Comparison of ENCODE assay signal across 1 cellular context in genomic region chr17:57518587-57519118, GRCh38.
TF ChIP-seq lines count a peak whose summit lies in the region.

No MANE protein-coding gene starts in this region.

TF ChIP-seq in HepG2, 621 proteins besides CTCF, POLR2A, EP300 and RAD21 (continued from another document and continues in another):
- TF ChIP-seq PRDM15 (CRISPR knock-in tag; IDR thresholded peaks at IDR 0.05) (no peak), MYC (CRISPR knock-in tag; IDR thresholded peaks at IDR 0.05; ENCODE audit: borderline replicate concordance) (0 out of 2 replicates have a peak, but pooled peaks have one; percentile 16), ZNF891 (CRISPR knock-in tag; IDR thresholded peaks at IDR 0.05) (peak; percentile 50; the same call in 1 of the 2 replicates), JUND (CRISPR knock-in tag; IDR thresholded peaks at IDR 0.05) (no peak), MAX (IDR thresholded peaks at IDR 0.05) (0 out of 2 replicates have a peak, but pooled peaks have one; percentile 26), HDAC6 (IDR thresholded peaks at IDR 0.05; ENCODE audit: low read depth, low read length) (no peak), ZNF883 (CRISPR knock-in tag; IDR thresholded peaks at IDR 0.05; ENCODE audit: not compliant biosample characterization) (no peak), ZNF639 (CRISPR knock-in tag; conservative IDR thresholded peaks at IDR 0.05) (no peak), ZNF326 (CRISPR knock-in tag; IDR thresholded peaks at IDR 0.05; ENCODE audit: borderline replicate concordance) (no peak), NFE2L1 (CRISPR knock-in tag; IDR thresholded peaks at IDR 0.05; ENCODE audit: borderline replicate concordance) (no peak), ZBTB37 (CRISPR knock-in tag; IDR thresholded peaks at IDR 0.05) (no peak), PCBP2 (optimal IDR thresholded peaks at IDR 0.05; ENCODE audit: low read depth, low read length, poor library complexity, severe bottlenecking) (no peak), TERF1 (CRISPR knock-in tag; IDR thresholded peaks at IDR 0.05) (no peak), KLF13 (CRISPR knock-in tag; IDR thresholded peaks at IDR 0.05) (no peak), TRIM22 (IDR thresholded peaks at IDR 0.05) (no peak), ZNF724P (CRISPR knock-in tag; IDR thresholded peaks at IDR 0.05; ENCODE audit: borderline replicate concordance) (0 out of 2 replicates have a peak, but pooled peaks have one; percentile 11), SSRP1 (CRISPR knock-in tag; IDR thresholded peaks at IDR 0.05) (no peak), KLF11 (CRISPR knock-in tag; IDR thresholded peaks at IDR 0.05) (no peak), E2F5 (CRISPR knock-in tag; conservative IDR thresholded peaks at IDR 0.05) (no peak), ZNF839 (CRISPR knock-in tag; IDR thresholded peaks at IDR 0.05; ENCODE audit: borderline replicate concordance) (0 out of 2 replicates have a peak, but pooled peaks have one; percentile 63), KAT2B (IDR thresholded peaks at IDR 0.05; ENCODE audit: borderline replicate concordance, low read depth, low read length) (no peak), MZF1 (CRISPR knock-in tag; IDR thresholded peaks at IDR 0.05; ENCODE audit: borderline replicate concordance) (no peak), EEA1 (CRISPR knock-in tag; IDR thresholded peaks at IDR 0.05; ENCODE audit: borderline replicate concordance) (0 out of 2 replicates have a peak, but pooled peaks have one; percentile 41), MNT (IDR thresholded peaks at IDR 0.05) (no peak), CSRNP2 (CRISPR knock-in tag; conservative IDR thresholded peaks at IDR 0.05; ENCODE audit: low read depth) (no peak), KLF9 (CRISPR knock-in tag; IDR thresholded peaks at IDR 0.05; ENCODE audit: low read depth) (no peak), MIXL1 (CRISPR knock-in tag; IDR thresholded peaks at IDR 0.05) (no peak), GFI1 (CRISPR knock-in tag; IDR thresholded peaks at IDR 0.05; ENCODE audit: borderline replicate concordance) (0 out of 2 replicates have a peak, but pooled peaks have one; percentile 36), DR1 (CRISPR knock-in tag; IDR thresholded peaks at IDR 0.05) (no peak), ZNF615 (CRISPR knock-in tag; IDR thresholded peaks at IDR 0.05; ENCODE audit: borderline replicate concordance) (no peak), ARID5B (CRISPR knock-in tag; IDR thresholded peaks at IDR 0.05) (no peak), ARID2 (CRISPR knock-in tag; IDR thresholded peaks at IDR 0.05; ENCODE audit: borderline replicate concordance) (no peak), IRF9 (CRISPR knock-in tag; IDR thresholded peaks at IDR 0.05; ENCODE audit: borderline replicate concordance) (peak; percentile 25; the same call in 1 of the 2 replicates), NFIB (CRISPR knock-in tag; IDR thresholded peaks at IDR 0.05; ENCODE audit: borderline replicate concordance) (no peak), HOXA5 (CRISPR knock-in tag; IDR thresholded peaks at IDR 0.05) (no peak), ERF (CRISPR knock-in tag; IDR thresholded peaks at IDR 0.05) (no peak), GTF2F1 (IDR thresholded peaks at IDR 0.05; ENCODE audit: low read length) (no peak), ZNF12 (CRISPR knock-in tag; IDR thresholded peaks at IDR 0.05) (no peak), HBP1 (CRISPR knock-in tag; IDR thresholded peaks at IDR 0.05; ENCODE audit: low read depth) (no peak), JARID2 (CRISPR knock-in tag; IDR thresholded peaks at IDR 0.05; ENCODE audit: insufficient replicate concordance) (no peak), SP2 (CRISPR knock-in tag; IDR thresholded peaks at IDR 0.05) (no peak)
